Comparison of ENCODE assay signal across 8 cellular contexts in genomic region chr20:3794701-3795420, GRCh38. TPM values are rescaled to one million over a fixed set of nuclear protein-coding genes. Genes with fewer than 3 reads are reported as not detected.
A peak's percentile ranks its signal among the peaks of the same experiment; 100 is the strongest.
DNase-seq lines count a peak whose midpoint lies in the region; ATAC-seq and TF ChIP-seq lines count a peak whose summit lies in the region.

No MANE protein-coding gene starts in this region.

- peaks cover 39% of the 10 kb centered on the region for H3K4me1 Mint-ChIP-seq in neural crest cell

- H3K79me1 ChIP-seq in trophoblast cell (ENCODE audit: low read length): peaks cover 9% of the 10 kb centered on the region

- H3K27ac ChIP-seq in coronary artery (peak overlapping the region; percentile 93), trophoblast cell (ENCODE audit: low read depth, low read length) (no peak overlapping the region)

- H3K79me2 ChIP-seq in trophoblast cell (ENCODE audit: control insufficient read depth, insufficient read depth, low read length, poor library complexity): peaks cover 3% of the 10 kb centered on the region

- H2BK120ac ChIP-seq in trophoblast cell (ENCODE audit: insufficient read depth, low read length, poor library complexity): no peak overlapping the region

- WGBS in trophoblast cell (ENCODE audit: extremely low coverage, insufficient coverage, insufficient read length): no CpG with 5 or more reads among the region's 25 CpGs

- H3K4me3 ChIP-seq in AG09309 (ENCODE audit: control insufficient read depth, low read depth, low read length): peak overlapping the region; percentile 79
- H3K4me3 ChIP-seq in LNCaP clone FGC (ENCODE audit: low read depth, low read length): peak overlapping the region; percentile 76
- peak overlapping the region; percentile 73 for H3K4me3 ChIP-seq in coronary artery
- H3K4me3 ChIP-seq in trophoblast cell (ENCODE audit: low read depth, low read length): no peak overlapping the region

- no peak overlapping the region for H4K8ac ChIP-seq in trophoblast cell (ENCODE audit: low read depth, low read length)

- no peak for DNase-seq in AG09309 (ENCODE audit: low read depth)
- no peak for DNase-seq in LNCaP clone FGC (ENCODE audit: low read depth)
- DNase-seq in coronary artery (ENCODE audit: low spot score): no peak
- no peak for DNase-seq in neural crest cell (ENCODE audit: low read depth, low spot score)
- DNase-seq in trophoblast cell: no peak
- no peak for DNase-seq in hippocampal formation (lab: John Stamatoyannopoulos, UW)

- H3K4me3 Mint-ChIP-seq in neural crest cell: peak overlapping the region; percentile 93

- H3K4ac ChIP-seq in trophoblast cell (ENCODE audit: low read depth, low read length): no peak overlapping the region

- no peaks in the 10 kb centered on the region for H3K9me3 ChIP-seq in trophoblast cell (ENCODE audit: insufficient read depth, low read depth, low read length)

- H3K4me2 ChIP-seq in trophoblast cell (ENCODE audit: low read length): no peak overlapping the region

- peaks cover 4% of the 10 kb centered on the region for H3K27me3 Mint-ChIP-seq in neural crest cell (ENCODE audit: low read depth)

- H4K12ac ChIP-seq in trophoblast cell (ENCODE audit: low read depth, low read length): no peak overlapping the region

- H2BK12ac ChIP-seq in trophoblast cell (ENCODE audit: low read length): no peak overlapping the region

- peaks cover 2 to 6% of the 10 kb centered on the region in 2 experiments for H3K36me3 ChIP-seq in trophoblast cell (ENCODE audit: control insufficient read depth in 1 of 2, insufficient read depth in 2 of 2, low read length in 2 of 2)

- H2AK5ac ChIP-seq in trophoblast cell (ENCODE audit: low read length): no peak overlapping the region

- no peak overlapping the region for H2BK5ac ChIP-seq in trophoblast cell (ENCODE audit: low read depth, low read length, poor library complexity)

- H3K9ac ChIP-seq in trophoblast cell (ENCODE audit: low read length): no peak overlapping the region

- peaks cover 19 to 21% of the 10 kb centered on the region in 2 experiments for H3K4me1 ChIP-seq in trophoblast cell (ENCODE audit: control insufficient read depth in 1 of 2, insufficient read depth in 2 of 2, low read length in 2 of 2)

- no peak overlapping the region for H4K91ac ChIP-seq in trophoblast cell (ENCODE audit: low read depth, low read length)

- H3K23ac ChIP-seq in trophoblast cell (ENCODE audit: low read length): no peak overlapping the region

- H3K9me3 Mint-ChIP-seq in neural crest cell: no peaks in the 10 kb centered on the region

- no peak for ATAC-seq in GM18517 (IDR thresholded peaks at IDR 0.05; ENCODE audit: unreplicated experiment)
- no peak for ATAC-seq in GM18867 (IDR thresholded peaks at IDR 0.05; ENCODE audit: unreplicated experiment)

- H3K27ac Mint-ChIP-seq in neural crest cell (ENCODE audit: unreplicated experiment): peak overlapping the region; percentile 50

- no peak overlapping the region for H3K14ac ChIP-seq in trophoblast cell (ENCODE audit: low read length)

- H3K27me3 ChIP-seq in trophoblast cell (ENCODE audit: insufficient read depth, low read length): no peaks in the 10 kb centered on the region

- H2AFZ ChIP-seq in trophoblast cell (ENCODE audit: insufficient read depth, low read length, poor library complexity): no peak overlapping the region

- H3K36me3 Mint-ChIP-seq in neural crest cell (ENCODE audit: low read depth): no peaks in the 10 kb centered on the region

- H3K18ac ChIP-seq in trophoblast cell (ENCODE audit: low read length): no peak overlapping the region

- TF ChIP-seq CTCF in AG09309 (IDR thresholded peaks at IDR 0.05; ENCODE audit: control insufficient read depth, insufficient read depth, low read depth, low read length, missing control alignments) (no peak), LNCaP clone FGC (IDR thresholded peaks at IDR 0.05; ENCODE audit: control insufficient read depth, extremely low read depth, insufficient read depth) (no peak), coronary artery (IDR thresholded peaks at IDR 0.05) (no peak), neural crest cell (conservative IDR thresholded peaks at IDR 0.05) (no peak)

RNA-seq across cellular contexts. Expression of gene CDC25B, which starts 1.2 kb away (rescaled TPM):
- total RNA-seq in neural crest cell: 46.5 and 47.5 TPM in 2 replicates
- polyA plus RNA-seq in trophoblast cell (2013): 25.2 and 26.6 TPM in 2 replicates

RNA-seq across cellular contexts. Expression of gene CENPB, which starts 8.3 kb away (rescaled TPM):
- 82.1 and 83.6 TPM in 2 replicates for total RNA-seq in neural crest cell
- polyA plus RNA-seq in trophoblast cell (2013): 23.2 and 23.8 TPM in 2 replicates

RNA-seq across cellular contexts. Expression of gene SPEF1, which starts 13.6 kb away (rescaled TPM):
- total RNA-seq in neural crest cell: 0.54 and 0.55 TPM in 2 replicates
- polyA plus RNA-seq in trophoblast cell (2013): 0.04 and 0.11 TPM in 2 replicates

RNA-seq across cellular contexts. Expression of gene AP5S1, which starts 25.5 kb away (rescaled TPM):
- 9.3 and 12.8 TPM in 2 replicates for total RNA-seq in neural crest cell
- 4.4 and 4.5 TPM in 2 replicates for polyA plus RNA-seq in trophoblast cell (2013)

RNA-seq across cellular contexts. Expression of gene ADISSP, which starts 27.3 kb away (rescaled TPM):
- total RNA-seq in neural crest cell: 86.0 and 93.0 TPM in 2 replicates
- 15.3 and 15.6 TPM in 2 replicates for polyA plus RNA-seq in trophoblast cell (2013)
